Comparison of ENCODE assay signal across 8 cellular contexts in genomic region chr16:3173892-3174617, GRCh38. TPM values are rescaled to one million over a fixed set of nuclear protein-coding genes. Genes with fewer than 3 reads are reported as not detected.
DNase-seq lines count a peak whose midpoint lies in the region; ATAC-seq and TF ChIP-seq lines count a peak whose summit lies in the region.

No MANE protein-coding gene starts in this region.

- H3K9me2 ChIP-seq in GM23248 (ENCODE audit: insufficient read depth): no peaks in the 10 kb centered on the region

- H3K27me3 ChIP-seq in GM23248 (replicated peaks; ENCODE audit: insufficient read depth): peaks cover 80% of the 10 kb centered on the region
- H3K27me3 ChIP-seq in tibial artery: peaks cover 13 to 100% of the 10 kb centered on the region in 2 donors

- no peaks in the 10 kb centered on the region for H4K20me1 ChIP-seq in GM23248 (ENCODE audit: insufficient read depth)

- no peaks in the 10 kb centered on the region for H3K36me3 ChIP-seq in GM23248 (ENCODE audit: low read depth)
- H3K36me3 ChIP-seq in tibial artery: no peaks in the 10 kb centered on the region

- H3K9ac ChIP-seq in GM23248: no peak overlapping the region

- ATAC-seq in HG03039 (IDR thresholded peaks at IDR 0.05; ENCODE audit: unreplicated experiment): no peak
- no peak for ATAC-seq in HG03135 (IDR thresholded peaks at IDR 0.05; ENCODE audit: unreplicated experiment)

- H3K4me1 ChIP-seq in GM23248 (ENCODE audit: insufficient read depth): 0 out of 2 replicates have a peak, but pooled peaks cover 4% of the 10 kb centered on the region
- peaks cover 0 to 31% (median 17%) of the 10 kb centered on the region in 4 donors for H3K4me1 ChIP-seq in tibial artery

- WGBS in GM23248 (ENCODE audit: low coverage in 1 of 2, low lambda C conversion rate in 2 of 2, missing lambda C conversion rate in 2 of 2), 2 experiments: 6% methylated on average over 24 of the region's 24 CpGs

- no peak overlapping the region for H2AFZ ChIP-seq in GM23248

- H3K27ac ChIP-seq in GM23248 (no peak overlapping the region), tibial artery (no peak overlapping the region)

- in situ Hi-C loops in GM23248 (cut with MboI): no loop called here

- H3F3A ChIP-seq in GM23248 (ENCODE audit: insufficient read depth): 0 out of 2 replicates have a peak, but pooled peaks cover 5% of the 10 kb centered on the region

- no peak overlapping the region for H3K4me3 ChIP-seq in GM23248
- peak overlapping the region; percentile 5 for H3K4me3 ChIP-seq in fibroblast of pulmonary artery (replicated peaks; ENCODE audit: low read depth, low read length)
- no peak overlapping the region for H3K4me3 ChIP-seq in tibial artery

- peak; percentile 23 for DNase-seq in COLO668 (lab: John Stamatoyannopoulos, UW; ENCODE audit: unreplicated experiment)
- peak; percentile 22 for DNase-seq in GM23248
- peak; percentile 60 for DNase-seq in SHP77 treated with DMSO at 0.1 percent for 48 hours (lab: John Stamatoyannopoulos, UW)
- DNase-seq in fibroblast of pulmonary artery (ENCODE audit: low read depth): no peak
- no peak for DNase-seq in stimulated activated naive CD4-positive, alpha-beta T cell treated with Interleukin-2 at 50 U/mL for 16 hours (lab: John Stamatoyannopoulos, UW)
- DNase-seq in tibial artery: no peak

- H3K4me2 ChIP-seq in GM23248 (ENCODE audit: unreplicated experiment): peak overlapping the region; percentile 56

- intact Hi-C loops in tibial artery (cut with DNase I; ENCODE audit: low total_unique reads): no loop called here

- H3K9me3 ChIP-seq in GM23248 (ENCODE audit: low read depth) (no peaks in the 10 kb centered on the region), tibial artery (no peaks in the 10 kb centered on the region)

- H3K79me2 ChIP-seq in GM23248 (ENCODE audit: insufficient read depth): no peaks in the 10 kb centered on the region

- TF ChIP-seq CTCF in fibroblast of pulmonary artery (IDR thresholded peaks at IDR 0.05; ENCODE audit: low read length, missing control alignments) (peak; percentile 34), tibial artery (IDR thresholded peaks at IDR 0.05) (no peak)

RNA-seq across cellular contexts. Expression of gene OR1F1, which starts 13.9 kb away (rescaled TPM):
- 5.3 TPM in 1 of 2 replicates, not detected in the other for total RNA-seq in GM23248 (2014; rRNA removed; shearing (Covaris generic))
- polyA plus RNA-seq in GM23248 (2016; fragmentation: Nextera tagmentation; extraction: Ambion mirVana): not detected in 2 replicates

RNA-seq across cellular contexts. Expression of gene ZNF213, which starts 39.2 kb away (rescaled TPM):
- 7.3 and 7.7 TPM in 2 replicates for total RNA-seq in GM23248 (2014; rRNA removed; shearing (Covaris generic))
- polyA plus RNA-seq in GM23248 (2016; fragmentation: Nextera tagmentation; extraction: Ambion mirVana): 5.3 and 5.4 TPM in 2 replicates

Comparison
In these comparisons a context has a peak if more than half of its experiments do, and no peak if none do; other contexts are left out.
1. DNase-seq: peak in COLO668 (single experiment), GM23248 (single experiment) and SHP77 treated with DMSO at 0.1 percent for 48 hours (single experiment); none in fibroblast of pulmonary artery (single experiment), stimulated activated naive CD4-positive, alpha-beta T cell treated with Interleukin-2 at 50 U/mL for 16 hours (single experiment) and tibial artery (0 of 2).